In the genomic region with DNA sequence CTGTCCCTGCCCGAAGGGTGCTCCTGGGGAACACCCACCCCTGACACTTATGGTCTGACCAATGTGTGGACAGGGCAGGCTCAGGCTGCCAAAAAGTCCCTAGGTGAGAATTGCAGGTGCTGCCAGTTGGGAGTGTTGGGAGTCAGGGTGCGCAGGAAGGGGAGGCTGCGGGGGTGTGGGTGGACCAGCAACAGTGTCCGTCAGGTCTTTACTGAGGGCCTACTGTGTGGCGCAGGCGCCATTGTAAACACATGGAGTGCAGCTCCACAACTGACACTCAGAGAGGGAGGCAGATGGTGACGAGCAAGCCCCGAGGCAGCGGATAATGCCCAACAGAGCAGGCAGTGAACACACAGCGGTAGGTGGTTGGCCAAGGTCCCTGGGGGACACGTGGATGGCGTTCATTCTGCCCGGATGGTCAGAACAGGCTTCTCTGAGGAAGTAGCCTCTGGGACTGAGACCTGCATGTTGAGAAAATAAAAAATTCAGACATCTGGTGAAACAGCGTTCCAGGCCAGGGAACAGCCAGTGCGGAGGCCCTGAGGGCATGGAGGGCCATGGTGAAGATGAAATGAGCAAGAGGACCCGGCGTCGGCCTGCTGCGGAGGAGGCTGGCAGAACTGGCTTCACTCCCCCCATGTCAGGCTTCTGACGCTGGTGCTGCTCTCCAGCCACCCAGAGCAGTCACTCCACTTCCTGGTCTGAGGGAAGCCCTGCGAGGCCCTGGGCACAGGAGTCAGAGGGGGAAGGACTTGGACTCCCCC, we compare ENCODE assay signal across 10 cellular contexts.
"Had no signal": no experiment of that assay in that cellular context is flagged by ENCODE, and none has a peak within 500 bp of the region (broad histone marks: within the 10 kb centered on the region; RNA-seq: fewer than 3 reads in every experiment).

No MANE protein-coding gene starts in this region.

- H3K27ac ChIP-seq: esophagus muscularis mucosa, vagina had no signal

- H3K4me3 ChIP-seq: esophagus muscularis mucosa, vagina had no signal

- H3K4me1 ChIP-seq: vagina had no signal

- H3K9me3 ChIP-seq: esophagus muscularis mucosa, vagina had no signal

- DNase-seq: activated naive CD4-positive, alpha-beta T cell treated with anti-CD3 and anti-CD28 coated beads, Interleukin-2, amount 10 ng/mL, durations not matched to agents 7 days and 5 days; hypothalamus; left cardiac atrium; mammary epithelial cell; naive B cell; stimulated activated CD4-positive, alpha-beta T cell treated with anti-CD3 and anti-CD28 coated beads, Interleukin-2, amount 100 ng/mL, for 48 hours; T-helper 2 cell had no signal

- H3K36me3 ChIP-seq: esophagus muscularis mucosa, vagina had no signal

- H3K27me3 ChIP-seq: vagina had no signal

- ATAC-seq: left cardiac atrium; stimulated activated memory B cell treated with anti-CD40 and anti-IgM and Interleukin-4, amounts not matched to agents 10 μg/mL and 1 μg/mL and 100 μg/mL, for 72 hours had no signal
